In genomic region chr9:76161103-76161502, GRCh38 we compare ENCODE assay signal across 22 cellular contexts.
DNase-seq lines count a peak whose midpoint lies in the region; ATAC-seq and TF ChIP-seq lines count a peak whose summit lies in the region.
"Had no signal": no experiment of that assay in that cellular context is flagged by ENCODE, and none has a peak within 500 bp of the region (broad histone marks: within the 10 kb centered on the region; RNA-seq: fewer than 3 reads in every experiment).

No MANE protein-coding gene starts in this region.

- no peak for TF ChIP-seq CTCF in omental fat pad (IDR thresholded peaks at IDR 0.05)
- no peak for TF ChIP-seq CTCF in CD8-positive, alpha-beta T cell (IDR thresholded peaks at IDR 0.05)

- POLR2A ChIA-PET in CD8-positive, alpha-beta T cell (lab: Charles Lee) = no interaction called here

- H3K4me1 Mint-ChIP-seq in CD8-positive, alpha-beta T cell (ENCODE audit: low read depth) = no peaks in the 10 kb centered on the region
- H3K4me1 Mint-ChIP-seq: activated CD4-positive, alpha-beta T cell treated with anti-CD3 and anti-CD28 coated beads for 36 hours; activated naive CD4-positive, alpha-beta T cell treated with anti-CD3 and anti-CD28 coated beads, Interleukin-2, amount 10 ng/mL, durations not matched to agents 7 days and 5 days; naive B cell had no signal

- H3K4me1 ChIP-seq in skeletal muscle satellite cell (ENCODE audit: control insufficient read depth, insufficient read depth, low read length) = peaks cover 3% of the 10 kb centered on the region
- H3K4me1 ChIP-seq in CD8-positive, alpha-beta T cell (ENCODE audit: insufficient read depth, low read length) = no peaks in the 10 kb centered on the region
- H3K4me1 ChIP-seq: body of pancreas had no signal

- no peak overlapping the region for H3K27ac ChIP-seq in CD8-positive, alpha-beta T cell (ENCODE audit: low read depth, low read length)
- H3K27ac ChIP-seq: 22Rv1; BLaER1 treated with 17β-estradiol and CSF1 and Interleukin-3, amounts not matched to agents 10 nM and 100 nM; body of pancreas; right lobe of liver had no signal

- peaks cover 76% of the 10 kb centered on the region for H3K36me3 Mint-ChIP-seq in CD8-positive, alpha-beta T cell
- H3K36me3 Mint-ChIP-seq: naive B cell had no signal

- H3K4me3 ChIP-seq in skeletal muscle satellite cell (ENCODE audit: low read length) = no peak overlapping the region
- H3K4me3 ChIP-seq in CD8-positive, alpha-beta T cell (ENCODE audit: low read depth, low read length) = no peak overlapping the region
- H3K4me3 ChIP-seq: BLaER1 treated with 17β-estradiol and CSF1 and Interleukin-3, amounts not matched to agents 10 nM and 100 nM; body of pancreas; right lobe of liver had no signal

- H3K9ac ChIP-seq in skeletal muscle satellite cell (ENCODE audit: low read depth, low read length) = no peak overlapping the region
- H3K9ac ChIP-seq: BLaER1 treated with 17β-estradiol and CSF1 and Interleukin-3, amounts not matched to agents 10 nM and 100 nM had no signal

- ATAC-seq in omental fat pad (ENCODE audit: low FRiP score) = no peak
- no peak for ATAC-seq in CD8-positive, alpha-beta T cell
- ATAC-seq: activated CD4-positive, alpha-beta T cell treated with anti-CD3 and anti-CD28 coated beads for 36 hours; body of pancreas; esophagus mucosa; left lobe of liver; right lobe of liver had no signal

- H3K36me3 ChIP-seq in skeletal muscle satellite cell (ENCODE audit: insufficient read depth, low read length) = no peaks in the 10 kb centered on the region
- H3K36me3 ChIP-seq in CD8-positive, alpha-beta T cell (ENCODE audit: insufficient read depth, low read length) = peaks cover 17% of the 10 kb centered on the region
- H3K36me3 ChIP-seq: BLaER1 treated with 17β-estradiol and CSF1 and Interleukin-3, amounts not matched to agents 10 nM and 100 nM; right lobe of liver had no signal

- no peaks in the 10 kb centered on the region for H3K27me3 Mint-ChIP-seq in CD8-positive, alpha-beta T cell (ENCODE audit: low read depth)
- H3K27me3 Mint-ChIP-seq: activated CD4-positive, alpha-beta T cell treated with anti-CD3 and anti-CD28 coated beads for 36 hours; activated naive CD4-positive, alpha-beta T cell treated with anti-CD3 and anti-CD28 coated beads, Interleukin-2, amount 10 ng/mL, durations not matched to agents 7 days and 5 days; naive B cell had no signal

- H3K27me3 ChIP-seq in skeletal muscle satellite cell (ENCODE audit: control insufficient read depth, insufficient read depth, low read length) = no peaks in the 10 kb centered on the region
- no peaks in the 10 kb centered on the region for H3K27me3 ChIP-seq in CD8-positive, alpha-beta T cell (ENCODE audit: insufficient read depth, low read length)
- H3K27me3 ChIP-seq: BLaER1 treated with 17β-estradiol and CSF1 and Interleukin-3, amounts not matched to agents 10 nM and 100 nM; body of pancreas; right lobe of liver had no signal

- CTCF ChIA-PET in CD8-positive, alpha-beta T cell (lab: Charles Lee) = no interaction called here

- intact Hi-C loops in CD8-positive, alpha-beta T cell (cut with DNase I, micrococcal nuclease) = no loop called here

- no peaks in the 10 kb centered on the region for H3K9me3 ChIP-seq in skeletal muscle satellite cell (replicated peaks; ENCODE audit: low read length)
- H3K9me3 ChIP-seq in CD8-positive, alpha-beta T cell (ENCODE audit: low read length) = no peaks in the 10 kb centered on the region
- H3K9me3 ChIP-seq: BLaER1 treated with 17β-estradiol and CSF1 and Interleukin-3, amounts not matched to agents 10 nM and 100 nM; body of pancreas; right lobe of liver had no signal

- H3K9me3 Mint-ChIP-seq in CD8-positive, alpha-beta T cell = no peaks in the 10 kb centered on the region
- H3K9me3 Mint-ChIP-seq: activated naive CD4-positive, alpha-beta T cell treated with anti-CD3 and anti-CD28 coated beads, Interleukin-2, amount 10 ng/mL, durations not matched to agents 7 days and 5 days; naive B cell had no signal

- peak overlapping the region; percentile 18 for H3K4me2 ChIP-seq in skeletal muscle satellite cell (ENCODE audit: low read length)
- H3K4me2 ChIP-seq: BLaER1 treated with 17β-estradiol and CSF1 and Interleukin-3, amounts not matched to agents 10 nM and 100 nM had no signal

- H3K4me3 Mint-ChIP-seq in CD8-positive, alpha-beta T cell = no peak overlapping the region
- H3K4me3 Mint-ChIP-seq: activated CD4-positive, alpha-beta T cell treated with anti-CD3 and anti-CD28 coated beads for 36 hours; activated naive CD4-positive, alpha-beta T cell treated with anti-CD3 and anti-CD28 coated beads, Interleukin-2, amount 10 ng/mL, durations not matched to agents 7 days and 5 days; naive B cell had no signal

- DNase-seq in NCI-H1417 (lab: John Stamatoyannopoulos, UW) (peak; percentile 33 to 66 (median 51)), NCI-H1417 treated with DMSO at 0.1 percent for 48 hours (lab: John Stamatoyannopoulos, UW) (no peak), NCI-H69 (lab: John Stamatoyannopoulos, UW) (peak; percentile 87), iPS-NIHi7 (ENCODE audit: extremely low spot score) (peak; percentile 48), MV-4-11 (lab: John Stamatoyannopoulos, UW) (no peak), omental fat pad (ENCODE audit: low spot score) (no peak)
- no peak for DNase-seq in CD8-positive, alpha-beta T cell
- DNase-seq: activated CD4-positive, alpha-beta T cell treated with anti-CD3 and anti-CD28 coated beads for 36 hours; activated naive CD4-positive, alpha-beta T cell treated with anti-CD3 and anti-CD28 coated beads, Interleukin-2, amount 10 ng/mL, durations not matched to agents 7 days and 5 days; body of pancreas; dermis blood vessel endothelial cell; DMS53; hippocampal formation; naive B cell; right lobe of liver; stimulated activated CD4-positive, alpha-beta T cell treated with anti-CD3 and anti-CD28 coated beads, Interleukin-2, amount 100 ng/mL, for 48 hours; T-helper 9 cell had no signal

- H3K27ac Mint-ChIP-seq in CD8-positive, alpha-beta T cell = no peak overlapping the region
- H3K27ac Mint-ChIP-seq: activated CD4-positive, alpha-beta T cell treated with anti-CD3 and anti-CD28 coated beads for 36 hours; activated naive CD4-positive, alpha-beta T cell treated with anti-CD3 and anti-CD28 coated beads, Interleukin-2, amount 10 ng/mL, durations not matched to agents 7 days and 5 days had no signal

Comparison
In these comparisons a context has a peak if more than half of its experiments do, and no peak if none do; other contexts are left out.
1. DNase-seq: peak in NCI-H1417 (3 of 3), NCI-H69 (single experiment) and iPS-NIHi7 (single experiment); none in NCI-H1417 treated with DMSO at 0.1 percent for 48 hours (single experiment), MV-4-11 (single experiment), omental fat pad (single experiment) and CD8-positive, alpha-beta T cell (0 of 7).